Comparison of ENCODE assay signal across 1 cellular context in the genomic region with DNA sequence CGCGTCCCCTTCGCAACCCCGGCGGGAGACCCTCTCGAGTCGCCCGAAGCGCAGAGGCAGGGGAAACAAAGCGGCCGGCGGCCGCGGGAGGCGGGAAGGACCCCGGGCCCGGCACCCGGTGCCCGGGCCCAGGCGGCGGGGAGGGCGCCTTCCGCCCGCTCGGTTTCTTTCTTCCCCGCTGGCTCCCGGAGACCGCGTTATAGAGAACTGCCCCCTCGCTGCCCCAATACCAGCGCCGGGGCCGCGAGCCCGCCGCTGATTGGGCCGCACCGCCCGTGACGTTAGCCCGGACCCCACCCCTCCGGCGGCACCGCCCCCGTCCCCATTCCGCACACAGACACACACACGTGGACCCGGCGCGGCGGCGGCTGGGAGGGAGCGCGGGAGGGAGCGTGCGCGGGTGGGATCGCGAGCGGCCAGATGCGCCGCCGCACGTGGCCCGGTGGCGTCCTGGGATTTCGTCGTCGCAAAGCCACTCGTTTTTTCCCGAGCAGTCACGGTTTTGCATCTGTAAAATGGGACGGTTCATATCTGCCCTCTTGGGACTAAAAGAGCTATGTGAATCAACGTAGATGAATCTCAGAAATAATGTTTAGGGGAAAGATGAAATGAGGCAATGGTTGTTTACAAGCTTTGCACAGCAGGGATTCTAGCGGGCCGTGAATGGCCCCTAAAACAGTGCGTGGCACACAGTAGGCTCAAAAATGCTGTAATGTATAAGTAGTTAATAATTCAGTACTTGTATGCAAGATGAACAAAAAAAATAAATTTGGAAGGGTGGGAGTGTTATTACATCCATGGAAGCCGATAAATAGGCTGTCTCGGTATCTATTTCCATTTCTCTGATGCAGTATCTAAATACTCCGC.
TF ChIP-seq lines count a peak whose summit lies in the region.

A gene (minus strand): TSS at position 209 of the 867 bp plus-strand sequence. CDS start 462 bp downstream, outside the sequence.

TF ChIP-seq in HepG2, 621 proteins besides CTCF, POLR2A, EP300 and RAD21 (continued from another document and continues in another):
- TF ChIP-seq, protein P1, sequence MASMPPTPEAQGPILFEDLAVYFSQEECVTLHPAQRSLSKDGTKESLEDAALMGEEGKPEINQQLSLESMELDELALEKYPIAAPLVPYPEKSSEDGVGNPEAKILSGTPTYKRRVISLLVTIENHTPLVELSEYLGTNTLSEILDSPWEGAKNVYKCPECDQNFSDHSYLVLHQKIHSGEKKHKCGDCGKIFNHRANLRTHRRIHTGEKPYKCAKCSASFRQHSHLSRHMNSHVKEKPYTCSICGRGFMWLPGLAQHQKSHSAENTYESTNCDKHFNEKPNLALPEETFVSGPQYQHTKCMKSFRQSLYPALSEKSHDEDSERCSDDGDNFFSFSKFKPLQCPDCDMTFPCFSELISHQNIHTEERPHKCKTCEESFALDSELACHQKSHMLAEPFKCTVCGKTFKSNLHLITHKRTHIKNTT (CRISPR knock-in tag; IDR thresholded peaks at IDR 0.05), result no peak
- TF ChIP-seq KAT2B (IDR thresholded peaks at IDR 0.05; ENCODE audit: borderline replicate concordance, low read depth, low read length) (no peak), JUN (CRISPR knock-in tag; IDR thresholded peaks at IDR 0.05) (no peak), ZNF781 (CRISPR knock-in tag; IDR thresholded peaks at IDR 0.05; ENCODE audit: borderline replicate concordance, not compliant biosample characterization) (no peak), ZNF547 (CRISPR knock-in tag; IDR thresholded peaks at IDR 0.05) (peak; percentile 69; the same call in 1 of the 2 replicates), IKZF1 (IDR thresholded peaks at IDR 0.05) (no peak), TOPORS (CRISPR knock-in tag; IDR thresholded peaks at IDR 0.05) (peak; percentile 77; the same call in 1 of the 2 replicates), PRPF4 (IDR thresholded peaks at IDR 0.05; ENCODE audit: low read depth, low read length, poor library complexity, severe bottlenecking) (no peak), NPAS2 (CRISPR knock-in tag; IDR thresholded peaks at IDR 0.05; ENCODE audit: borderline replicate concordance) (no peak), MAZ (IDR thresholded peaks at IDR 0.05; ENCODE audit: borderline replicate concordance, low read depth, low read length) (peak; percentile 62), MAZ (CRISPR knock-in tag; IDR thresholded peaks at IDR 0.05; ENCODE audit: low read depth) (peak; percentile 99), PAF1 (CRISPR knock-in tag; IDR thresholded peaks at IDR 0.05) (no peak)
- TF ChIP-seq, protein P2, sequence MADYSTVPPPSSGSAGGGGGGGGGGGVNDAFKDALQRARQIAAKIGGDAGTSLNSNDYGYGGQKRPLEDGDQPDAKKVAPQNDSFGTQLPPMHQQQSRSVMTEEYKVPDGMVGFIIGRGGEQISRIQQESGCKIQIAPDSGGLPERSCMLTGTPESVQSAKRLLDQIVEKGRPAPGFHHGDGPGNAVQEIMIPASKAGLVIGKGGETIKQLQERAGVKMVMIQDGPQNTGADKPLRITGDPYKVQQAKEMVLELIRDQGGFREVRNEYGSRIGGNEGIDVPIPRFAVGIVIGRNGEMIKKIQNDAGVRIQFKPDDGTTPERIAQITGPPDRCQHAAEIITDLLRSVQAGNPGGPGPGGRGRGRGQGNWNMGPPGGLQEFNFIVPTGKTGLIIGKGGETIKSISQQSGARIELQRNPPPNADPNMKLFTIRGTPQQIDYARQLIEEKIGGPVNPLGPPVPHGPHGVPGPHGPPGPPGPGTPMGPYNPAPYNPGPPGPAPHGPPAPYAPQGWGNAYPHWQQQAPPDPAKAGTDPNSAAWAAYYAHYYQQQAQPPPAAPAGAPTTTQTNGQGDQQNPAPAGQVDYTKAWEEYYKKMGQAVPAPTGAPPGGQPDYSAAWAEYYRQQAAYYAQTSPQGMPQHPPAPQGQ (CRISPR knock-in tag; IDR thresholded peaks at IDR 0.05; ENCODE audit: borderline replicate concordance), result no peak
- TF ChIP-seq, protein P3, sequence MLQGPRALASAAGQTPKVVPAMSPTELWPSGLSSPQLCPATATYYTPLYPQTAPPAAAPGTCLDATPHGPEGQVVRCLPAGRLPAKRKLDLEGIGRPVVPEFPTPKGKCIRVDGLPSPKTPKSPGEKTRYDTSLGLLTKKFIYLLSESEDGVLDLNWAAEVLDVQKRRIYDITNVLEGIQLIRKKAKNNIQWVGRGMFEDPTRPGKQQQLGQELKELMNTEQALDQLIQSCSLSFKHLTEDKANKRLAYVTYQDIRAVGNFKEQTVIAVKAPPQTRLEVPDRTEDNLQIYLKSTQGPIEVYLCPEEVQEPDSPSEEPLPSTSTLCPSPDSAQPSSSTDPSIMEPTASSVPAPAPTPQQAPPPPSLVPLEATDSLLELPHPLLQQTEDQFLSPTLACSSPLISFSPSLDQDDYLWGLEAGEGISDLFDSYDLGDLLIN (CRISPR knock-in tag; IDR thresholded peaks at IDR 0.05; ENCODE audit: borderline replicate concordance), result no peak; the same call in 1 of the 2 replicates
- TF ChIP-seq, protein P4, sequence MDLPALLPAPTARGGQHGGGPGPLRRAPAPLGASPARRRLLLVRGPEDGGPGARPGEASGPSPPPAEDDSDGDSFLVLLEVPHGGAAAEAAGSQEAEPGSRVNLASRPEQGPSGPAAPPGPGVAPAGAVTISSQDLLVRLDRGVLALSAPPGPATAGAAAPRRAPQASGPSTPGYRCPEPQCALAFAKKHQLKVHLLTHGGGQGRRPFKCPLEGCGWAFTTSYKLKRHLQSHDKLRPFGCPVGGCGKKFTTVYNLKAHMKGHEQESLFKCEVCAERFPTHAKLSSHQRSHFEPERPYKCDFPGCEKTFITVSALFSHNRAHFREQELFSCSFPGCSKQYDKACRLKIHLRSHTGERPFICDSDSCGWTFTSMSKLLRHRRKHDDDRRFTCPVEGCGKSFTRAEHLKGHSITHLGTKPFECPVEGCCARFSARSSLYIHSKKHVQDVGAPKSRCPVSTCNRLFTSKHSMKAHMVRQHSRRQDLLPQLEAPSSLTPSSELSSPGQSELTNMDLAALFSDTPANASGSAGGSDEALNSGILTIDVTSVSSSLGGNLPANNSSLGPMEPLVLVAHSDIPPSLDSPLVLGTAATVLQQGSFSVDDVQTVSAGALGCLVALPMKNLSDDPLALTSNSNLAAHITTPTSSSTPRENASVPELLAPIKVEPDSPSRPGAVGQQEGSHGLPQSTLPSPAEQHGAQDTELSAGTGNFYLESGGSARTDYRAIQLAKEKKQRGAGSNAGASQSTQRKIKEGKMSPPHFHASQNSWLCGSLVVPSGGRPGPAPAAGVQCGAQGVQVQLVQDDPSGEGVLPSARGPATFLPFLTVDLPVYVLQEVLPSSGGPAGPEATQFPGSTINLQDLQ (CRISPR knock-in tag; IDR thresholded peaks at IDR 0.05), result 0 out of 2 replicates have a peak, but pooled peaks have one; percentile 65
- TF ChIP-seq, protein P5, sequence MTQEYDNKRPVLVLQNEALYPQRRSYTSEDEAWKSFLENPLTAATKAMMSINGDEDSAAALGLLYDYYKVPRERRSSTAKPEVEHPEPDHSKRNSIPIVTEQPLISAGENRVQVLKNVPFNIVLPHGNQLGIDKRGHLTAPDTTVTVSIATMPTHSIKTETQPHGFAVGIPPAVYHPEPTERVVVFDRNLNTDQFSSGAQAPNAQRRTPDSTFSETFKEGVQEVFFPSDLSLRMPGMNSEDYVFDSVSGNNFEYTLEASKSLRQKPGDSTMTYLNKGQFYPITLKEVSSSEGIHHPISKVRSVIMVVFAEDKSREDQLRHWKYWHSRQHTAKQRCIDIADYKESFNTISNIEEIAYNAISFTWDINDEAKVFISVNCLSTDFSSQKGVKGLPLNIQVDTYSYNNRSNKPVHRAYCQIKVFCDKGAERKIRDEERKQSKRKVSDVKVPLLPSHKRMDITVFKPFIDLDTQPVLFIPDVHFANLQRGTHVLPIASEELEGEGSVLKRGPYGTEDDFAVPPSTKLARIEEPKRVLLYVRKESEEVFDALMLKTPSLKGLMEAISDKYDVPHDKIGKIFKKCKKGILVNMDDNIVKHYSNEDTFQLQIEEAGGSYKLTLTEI (CRISPR knock-in tag; conservative IDR thresholded peaks at IDR 0.05), result no peak
- TF ChIP-seq, protein P6, sequence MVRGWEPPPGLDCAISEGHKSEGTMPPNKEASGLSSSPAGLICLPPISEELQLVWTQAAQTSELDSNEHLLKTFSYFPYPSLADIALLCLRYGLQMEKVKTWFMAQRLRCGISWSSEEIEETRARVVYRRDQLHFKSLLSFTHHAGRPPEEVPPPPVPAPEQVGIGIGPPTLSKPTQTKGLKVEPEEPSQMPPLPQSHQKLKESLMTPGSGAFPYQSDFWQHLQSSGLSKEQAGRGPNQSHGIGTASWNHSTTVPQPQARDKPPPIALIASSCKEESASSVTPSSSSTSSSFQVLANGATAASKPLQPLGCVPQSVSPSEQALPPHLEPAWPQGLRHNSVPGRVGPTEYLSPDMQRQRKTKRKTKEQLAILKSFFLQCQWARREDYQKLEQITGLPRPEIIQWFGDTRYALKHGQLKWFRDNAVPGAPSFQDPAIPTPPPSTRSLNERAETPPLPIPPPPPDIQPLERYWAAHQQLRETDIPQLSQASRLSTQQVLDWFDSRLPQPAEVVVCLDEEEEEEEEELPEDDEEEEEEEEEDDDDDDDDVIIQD (CRISPR knock-in tag; IDR thresholded peaks at IDR 0.05; ENCODE audit: low read depth), result no peak
- TF ChIP-seq, protein P7, sequence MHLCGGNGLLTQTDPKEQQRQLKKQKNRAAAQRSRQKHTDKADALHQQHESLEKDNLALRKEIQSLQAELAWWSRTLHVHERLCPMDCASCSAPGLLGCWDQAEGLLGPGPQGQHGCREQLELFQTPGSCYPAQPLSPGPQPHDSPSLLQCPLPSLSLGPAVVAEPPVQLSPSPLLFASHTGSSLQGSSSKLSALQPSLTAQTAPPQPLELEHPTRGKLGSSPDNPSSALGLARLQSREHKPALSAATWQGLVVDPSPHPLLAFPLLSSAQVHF (CRISPR knock-in tag; IDR thresholded peaks at IDR 0.05), result peak; percentile 95
- TF ChIP-seq, protein P8, sequence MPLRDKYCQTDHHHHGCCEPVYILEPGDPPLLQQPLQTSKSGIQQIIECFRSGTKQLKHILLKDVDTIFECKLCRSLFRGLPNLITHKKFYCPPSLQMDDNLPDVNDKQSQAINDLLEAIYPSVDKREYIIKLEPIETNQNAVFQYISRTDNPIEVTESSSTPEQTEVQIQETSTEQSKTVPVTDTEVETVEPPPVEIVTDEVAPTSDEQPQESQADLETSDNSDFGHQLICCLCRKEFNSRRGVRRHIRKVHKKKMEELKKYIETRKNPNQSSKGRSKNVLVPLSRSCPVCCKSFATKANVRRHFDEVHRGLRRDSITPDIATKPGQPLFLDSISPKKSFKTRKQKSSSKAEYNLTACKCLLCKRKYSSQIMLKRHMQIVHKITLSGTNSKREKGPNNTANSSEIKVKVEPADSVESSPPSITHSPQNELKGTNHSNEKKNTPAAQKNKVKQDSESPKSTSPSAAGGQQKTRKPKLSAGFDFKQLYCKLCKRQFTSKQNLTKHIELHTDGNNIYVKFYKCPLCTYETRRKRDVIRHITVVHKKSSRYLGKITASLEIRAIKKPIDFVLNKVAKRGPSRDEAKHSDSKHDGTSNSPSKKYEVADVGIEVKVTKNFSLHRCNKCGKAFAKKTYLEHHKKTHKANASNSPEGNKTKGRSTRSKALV (CRISPR knock-in tag; IDR thresholded peaks at IDR 0.05), result no peak; the same call in 1 of the 2 replicates
- TF ChIP-seq, protein P9, sequence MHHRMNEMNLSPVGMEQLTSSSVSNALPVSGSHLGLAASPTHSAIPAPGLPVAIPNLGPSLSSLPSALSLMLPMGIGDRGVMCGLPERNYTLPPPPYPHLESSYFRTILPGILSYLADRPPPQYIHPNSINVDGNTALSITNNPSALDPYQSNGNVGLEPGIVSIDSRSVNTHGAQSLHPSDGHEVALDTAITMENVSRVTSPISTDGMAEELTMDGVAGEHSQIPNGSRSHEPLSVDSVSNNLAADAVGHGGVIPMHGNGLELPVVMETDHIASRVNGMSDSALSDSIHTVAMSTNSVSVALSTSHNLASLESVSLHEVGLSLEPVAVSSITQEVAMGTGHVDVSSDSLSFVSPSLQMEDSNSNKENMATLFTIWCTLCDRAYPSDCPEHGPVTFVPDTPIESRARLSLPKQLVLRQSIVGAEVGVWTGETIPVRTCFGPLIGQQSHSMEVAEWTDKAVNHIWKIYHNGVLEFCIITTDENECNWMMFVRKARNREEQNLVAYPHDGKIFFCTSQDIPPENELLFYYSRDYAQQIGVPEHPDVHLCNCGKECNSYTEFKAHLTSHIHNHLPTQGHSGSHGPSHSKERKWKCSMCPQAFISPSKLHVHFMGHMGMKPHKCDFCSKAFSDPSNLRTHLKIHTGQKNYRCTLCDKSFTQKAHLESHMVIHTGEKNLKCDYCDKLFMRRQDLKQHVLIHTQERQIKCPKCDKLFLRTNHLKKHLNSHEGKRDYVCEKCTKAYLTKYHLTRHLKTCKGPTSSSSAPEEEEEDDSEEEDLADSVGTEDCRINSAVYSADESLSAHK (CRISPR knock-in tag; IDR thresholded peaks at IDR 0.05; ENCODE audit: borderline replicate concordance), result peak; percentile 28; the same call in 1 of the 2 replicates
- TF ChIP-seq, protein P10, sequence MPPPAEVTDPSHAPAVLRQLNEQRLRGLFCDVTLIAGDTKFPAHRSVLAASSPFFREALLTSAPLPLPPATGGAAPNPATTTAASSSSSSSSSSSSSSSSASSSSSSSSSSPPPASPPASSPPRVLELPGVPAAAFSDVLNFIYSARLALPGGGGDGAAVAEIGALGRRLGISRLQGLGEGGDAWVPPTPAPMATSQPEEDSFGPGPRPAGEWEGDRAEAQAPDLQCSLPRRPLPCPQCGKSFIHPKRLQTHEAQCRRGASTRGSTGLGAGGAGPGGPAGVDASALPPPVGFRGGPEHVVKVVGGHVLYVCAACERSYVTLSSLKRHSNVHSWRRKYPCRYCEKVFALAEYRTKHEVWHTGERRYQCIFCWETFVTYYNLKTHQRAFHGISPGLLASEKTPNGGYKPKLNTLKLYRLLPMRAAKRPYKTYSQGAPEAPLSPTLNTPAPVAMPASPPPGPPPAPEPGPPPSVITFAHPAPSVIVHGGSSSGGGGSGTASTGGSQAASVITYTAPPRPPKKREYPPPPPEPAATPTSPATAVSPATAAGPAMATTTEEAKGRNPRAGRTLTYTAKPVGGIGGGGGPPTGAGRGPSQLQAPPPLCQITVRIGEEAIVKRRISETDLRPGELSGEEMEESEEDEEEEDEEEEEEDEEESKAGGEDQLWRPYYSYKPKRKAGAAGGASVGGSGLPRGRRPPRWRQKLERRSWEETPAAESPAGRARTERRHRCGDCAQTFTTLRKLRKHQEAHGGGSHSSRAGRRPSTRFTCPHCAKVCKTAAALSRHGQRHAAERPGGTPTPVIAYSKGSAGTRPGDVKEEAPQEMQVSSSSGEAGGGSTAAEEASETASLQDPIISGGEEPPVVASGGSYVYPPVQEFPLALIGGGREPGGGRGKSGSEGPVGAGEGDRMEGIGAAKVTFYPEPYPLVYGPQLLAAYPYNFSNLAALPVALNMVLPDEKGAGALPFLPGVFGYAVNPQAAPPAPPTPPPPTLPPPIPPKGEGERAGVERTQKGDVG (CRISPR knock-in tag; IDR thresholded peaks at IDR 0.05; ENCODE audit: borderline replicate concordance), result no peak; the same call in 1 of the 2 replicates
- TF ChIP-seq, protein P11, sequence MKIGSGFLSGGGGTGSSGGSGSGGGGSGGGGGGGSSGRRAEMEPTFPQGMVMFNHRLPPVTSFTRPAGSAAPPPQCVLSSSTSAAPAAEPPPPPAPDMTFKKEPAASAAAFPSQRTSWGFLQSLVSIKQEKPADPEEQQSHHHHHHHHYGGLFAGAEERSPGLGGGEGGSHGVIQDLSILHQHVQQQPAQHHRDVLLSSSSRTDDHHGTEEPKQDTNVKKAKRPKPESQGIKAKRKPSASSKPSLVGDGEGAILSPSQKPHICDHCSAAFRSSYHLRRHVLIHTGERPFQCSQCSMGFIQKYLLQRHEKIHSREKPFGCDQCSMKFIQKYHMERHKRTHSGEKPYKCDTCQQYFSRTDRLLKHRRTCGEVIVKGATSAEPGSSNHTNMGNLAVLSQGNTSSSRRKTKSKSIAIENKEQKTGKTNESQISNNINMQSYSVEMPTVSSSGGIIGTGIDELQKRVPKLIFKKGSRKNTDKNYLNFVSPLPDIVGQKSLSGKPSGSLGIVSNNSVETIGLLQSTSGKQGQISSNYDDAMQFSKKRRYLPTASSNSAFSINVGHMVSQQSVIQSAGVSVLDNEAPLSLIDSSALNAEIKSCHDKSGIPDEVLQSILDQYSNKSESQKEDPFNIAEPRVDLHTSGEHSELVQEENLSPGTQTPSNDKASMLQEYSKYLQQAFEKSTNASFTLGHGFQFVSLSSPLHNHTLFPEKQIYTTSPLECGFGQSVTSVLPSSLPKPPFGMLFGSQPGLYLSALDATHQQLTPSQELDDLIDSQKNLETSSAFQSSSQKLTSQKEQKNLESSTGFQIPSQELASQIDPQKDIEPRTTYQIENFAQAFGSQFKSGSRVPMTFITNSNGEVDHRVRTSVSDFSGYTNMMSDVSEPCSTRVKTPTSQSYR (CRISPR knock-in tag; IDR thresholded peaks at IDR 0.05; ENCODE audit: borderline replicate concordance), result peak; percentile 54; the same call in 1 of the 2 replicates
